In genomic region chr3:161372321-161373260, GRCh38 we compare ENCODE assay signal across 1 cellular context.
A peak's percentile ranks its signal among the peaks of the same experiment; 100 is the strongest.
TF ChIP-seq lines count a peak whose summit lies in the region.

No MANE protein-coding gene starts in this region.

TF ChIP-seq in HEK293, 187 proteins besides CTCF, POLR2A, EP300 and RAD21 (continued from another document):
- peak; percentile 15; the same call in 1 of the 2 replicates for TF ChIP-seq HIC1 (tag by site-specific recombination; IDR thresholded peaks at IDR 0.05)
- no peak for TF ChIP-seq ZNF548 (tag by site-specific recombination; IDR thresholded peaks at IDR 0.05)
- 0 out of 2 replicates have a peak, but pooled peaks have one; percentile 36 for TF ChIP-seq WT1 (tag by site-specific recombination; IDR thresholded peaks at IDR 0.05)
- peak; percentile 34; the same call in 1 of the 2 replicates for TF ChIP-seq KLF9 (tag by site-specific recombination; IDR thresholded peaks at IDR 0.05; ENCODE audit: low read depth)
- TF ChIP-seq ZBTB20 (tag by site-specific recombination; IDR thresholded peaks at IDR 0.05): peak; percentile 76
- TF ChIP-seq PRDM10 (tag by site-specific recombination; IDR thresholded peaks at IDR 0.05): peak; percentile 65
- TF ChIP-seq ZFP37 (tag by site-specific recombination; IDR thresholded peaks at IDR 0.05): peak; percentile 64; the same call in 1 of the 2 replicates
- peak; percentile 65; the same call in 1 of the 2 replicates for TF ChIP-seq ZNF660 (tag by site-specific recombination; IDR thresholded peaks at IDR 0.05)
- TF ChIP-seq ZNF670 (tag by site-specific recombination; IDR thresholded peaks at IDR 0.05; ENCODE audit: low read depth): no peak
- TF ChIP-seq ZBTB17 (tag by site-specific recombination; IDR thresholded peaks at IDR 0.05): peak; percentile 87
- TF ChIP-seq ZNF560 (tag by site-specific recombination; IDR thresholded peaks at IDR 0.05; ENCODE audit: borderline replicate concordance): no peak
- peak; percentile 57 for TF ChIP-seq ZNF341 (tag by site-specific recombination; IDR thresholded peaks at IDR 0.05; ENCODE audit: low read depth)
- TF ChIP-seq ZNF366 (tag by site-specific recombination; conservative IDR thresholded peaks at IDR 0.05): peak; percentile 57
- TF ChIP-seq ZBTB8A (tag by site-specific recombination; IDR thresholded peaks at IDR 0.05): peak; percentile 48
- no peak for TF ChIP-seq ZNF157 (tag by site-specific recombination; IDR thresholded peaks at IDR 0.05)
- no peak for TF ChIP-seq ZFP41 (tag by site-specific recombination; IDR thresholded peaks at IDR 0.05; ENCODE audit: borderline replicate concordance)
